ENCODE assay signal across 22 cellular contexts in genomic region chr2:146561996-146562395, GRCh38.
A peak's percentile ranks its signal among the peaks of the same experiment; 100 is the strongest.
DNase-seq lines count a peak whose midpoint lies in the region; ATAC-seq, FAIRE-seq and TF ChIP-seq lines count a peak whose summit lies in the region.
"Had no signal": no experiment of that assay in that cellular context is flagged by ENCODE, and none has a peak within 500 bp of the region (broad histone marks: within the 10 kb centered on the region; RNA-seq: fewer than 3 reads in every experiment).

No MANE protein-coding gene starts in this region.

- H3K9me3 ChIP-seq in HCT116 (ENCODE audit: control insufficient read depth in 1 of 2, insufficient read depth in 1 of 2, low read depth in 1 of 2, low read length in 2 of 2): no peaks in the 10 kb centered on the region
- H3K9me3 ChIP-seq in H1 (ENCODE audit: insufficient read depth in 2 of 2, low read depth in 1 of 2, low read length in 1 of 2): peaks cover 0 to 1% of the 10 kb centered on the region in 2 experiments; a peak in 1 of 4 replicates
- H3K9me3 ChIP-seq: A549; BE2C; BLaER1 treated with 17β-estradiol and CSF1 and Interleukin-3, amounts not matched to agents 10 nM and 100 nM; HAP-1 had no signal

- no peak overlapping the region for H4K8ac ChIP-seq in H1 (ENCODE audit: extremely low read depth, insufficient read depth, low read length)

- CTCF ChIA-PET in HCT116 (lab: Charles Lee) (interaction anchor here (1.5 kb wide), 1 partner anchor 9 kb away, joined by 3 read pairs; no protein-coding TSS in a partner anchor), H1 (lab: Charles Lee; ENCODE audit: partially characterized antibody) (interaction anchor here (0.7 kb wide), 1 partner anchor 816 kb away, joined by 4 read pairs; no protein-coding TSS in a partner anchor)

- H3K4me1 Mint-ChIP-seq in GM23338: peaks cover 10% of the 10 kb centered on the region
- no peaks in the 10 kb centered on the region for H3K4me1 Mint-ChIP-seq in activated T-cell treated with anti-CD3 and anti-CD28 coated beads, Interleukin-2, amount 50 U/mL, for 24 hours (ENCODE audit: low read depth)
- H3K4me1 Mint-ChIP-seq: CD14-positive monocyte; CD8-positive, alpha-beta memory T cell had no signal

- peaks cover 7% of the 10 kb centered on the region; the same call in 1 of the 3 replicates for H3K9me3 Mint-ChIP-seq in GM23338
- H3K9me3 Mint-ChIP-seq in activated T-cell treated with anti-CD3 and anti-CD28 coated beads, Interleukin-2, amount 50 U/mL, for 24 hours: no peaks in the 10 kb centered on the region
- H3K9me3 Mint-ChIP-seq: CD4-positive, alpha-beta T cell had no signal

- H3K27ac Mint-ChIP-seq in GM23338: peak overlapping the region; percentile 91
- no peak overlapping the region for H3K27ac Mint-ChIP-seq in activated T-cell treated with anti-CD3 and anti-CD28 coated beads, Interleukin-2, amount 50 U/mL, for 24 hours
- H3K27ac Mint-ChIP-seq: CD14-positive monocyte; CD4-positive, alpha-beta T cell; CD8-positive, alpha-beta memory T cell had no signal

- H3F3A ChIP-seq in GM23338 (replicated peaks; ENCODE audit: low read depth): no peaks in the 10 kb centered on the region

- TF ChIP-seq CTCF in GM23338 (conservative IDR thresholded peaks at IDR 0.05; ENCODE audit: low read depth in 2 of 2) (no peak), HCT116 (IDR thresholded peaks at IDR 0.05 in 2 of 3, conservative IDR thresholded peaks at IDR 0.05 in 1 of 3; ENCODE audit: borderline replicate concordance in 1 of 3, insufficient read depth in 1 of 3, low read depth in 2 of 3, low read length in 2 of 3) (no peak), H1 (IDR thresholded peaks at IDR 0.05; ENCODE audit: control extremely low read depth in 1 of 3, insufficient read depth in 1 of 3, low read depth in 1 of 3, low read length in 3 of 3) (no peak)

- FAIRE-seq in H1 (lab: Jason Lieb, UNC): no peak
- FAIRE-seq: A549, D721Med, GM12878 had no signal

- H3K79me1 ChIP-seq in H1 (ENCODE audit: low read depth, low read length): no peaks in the 10 kb centered on the region

- H2BK12ac ChIP-seq in H1 (ENCODE audit: low read depth, low read length): no peak overlapping the region

- H2AFZ ChIP-seq in GM23338: no peak overlapping the region
- peak overlapping the region; percentile 49 for H2AFZ ChIP-seq in HCT116 (ENCODE audit: low read depth, low read length, poor library complexity, severe bottlenecking)
- H2AFZ ChIP-seq in H1 (ENCODE audit: low read length): no peak overlapping the region

- no peaks in the 10 kb centered on the region for H3K23me2 ChIP-seq in H1 (ENCODE audit: low read depth, low read length)

- H3K18ac ChIP-seq in H1 (ENCODE audit: extremely low read depth, low read length): no peak overlapping the region

- H3K14ac ChIP-seq in H1 (ENCODE audit: insufficient read length): no peak overlapping the region

- DNase-seq in GM23338 (ENCODE audit: low spot score) (no peak), HCT116 (ENCODE audit: low read depth, low spot score) (no peak), H1 (ENCODE audit: low read depth in 1 of 2, low spot score in 2 of 2) (no peak)
- no peak for DNase-seq in activated T-cell treated with anti-CD3 and anti-CD28 coated beads, Interleukin-2, amount 50 U/mL, for 24 hours
- DNase-seq: 8988T; ACHN; AML-193; BE2C; CD4-positive, alpha-beta T cell; CD8-positive, alpha-beta memory T cell; DMS 273 treated with DMSO at 0.1 percent for 48 hours; DMS79; EL; GDM1 had no signal

- H3K36me3 ChIP-seq in GM23338 (ENCODE audit: insufficient read depth): no peaks in the 10 kb centered on the region
- H3K36me3 ChIP-seq in HCT116 (ENCODE audit: control insufficient read depth in 1 of 2, insufficient read depth in 2 of 2, low read length in 2 of 2): no peaks in the 10 kb centered on the region
- no peaks in the 10 kb centered on the region for H3K36me3 ChIP-seq in H1 (ENCODE audit: control insufficient read depth in 2 of 4, insufficient read depth in 4 of 4, low read length in 3 of 4)
- H3K36me3 ChIP-seq: BE2C; BLaER1 treated with 17β-estradiol and CSF1 and Interleukin-3, amounts not matched to agents 10 nM and 100 nM; HAP-1 had no signal

- POLR2A ChIA-PET in HCT116 (lab: Charles Lee) (no interaction called here), H1 (lab: Charles Lee; ENCODE audit: partially characterized antibody) (interaction anchor here (0.6 to 1.8 kb wide), 4 partner anchors 18 to 156 kb away, joined by 3 to 18 read pairs (median 3); no protein-coding TSS in a partner anchor)

- H3K4ac ChIP-seq in H1 (replicated peaks; ENCODE audit: insufficient read length, low read depth, low read length): no peak overlapping the region

- H3K79me2 ChIP-seq in GM23338 (replicated peaks; ENCODE audit: insufficient read depth): no peaks in the 10 kb centered on the region
- no peaks in the 10 kb centered on the region for H3K79me2 ChIP-seq in HCT116 (ENCODE audit: insufficient read depth, low read length)
- H3K79me2 ChIP-seq in H1 (ENCODE audit: control insufficient read depth in 1 of 2, insufficient read depth in 2 of 2, low read length in 2 of 2): no peaks in the 10 kb centered on the region

- H3K9me2 ChIP-seq in GM23338 (ENCODE audit: insufficient read depth) (no peaks in the 10 kb centered on the region), HCT116 (ENCODE audit: insufficient read depth) (no peaks in the 10 kb centered on the region)

- no peaks in the 10 kb centered on the region for H4K20me1 ChIP-seq in GM23338 (replicated peaks; ENCODE audit: insufficient read depth)
- no peaks in the 10 kb centered on the region for H4K20me1 ChIP-seq in HCT116 (ENCODE audit: insufficient read depth)
- no peaks in the 10 kb centered on the region for H4K20me1 ChIP-seq in H1 (replicated peaks in 1 of 2; ENCODE audit: control insufficient read depth in 1 of 2, insufficient read depth in 2 of 2, low read length in 2 of 2)
- H4K20me1 ChIP-seq: BLaER1 treated with 17β-estradiol and CSF1 and Interleukin-3, amounts not matched to agents 10 nM and 100 nM had no signal

- no peak overlapping the region for H3K27ac ChIP-seq in GM23338 (ENCODE audit: low read depth)
- H3K27ac ChIP-seq in HCT116 (ENCODE audit: low read depth, low read length): no peak overlapping the region
- no peak overlapping the region for H3K27ac ChIP-seq in H1 (ENCODE audit: low read depth, low read length)
- H3K27ac ChIP-seq: A549; BLaER1 treated with 17β-estradiol and CSF1 and Interleukin-3, amounts not matched to agents 10 nM and 100 nM had no signal

- ATAC-seq in GM23338: no peak
- ATAC-seq in HCT116: no peak
- no peak for ATAC-seq in GM21737 (IDR thresholded peaks at IDR 0.05; ENCODE audit: unreplicated experiment)
- ATAC-seq in GM18511 (IDR thresholded peaks at IDR 0.05; ENCODE audit: unreplicated experiment): no peak
- ATAC-seq: A549, GM12878 had no signal

- RAD21 ChIA-PET in HCT116 (lab: Charles Lee; ENCODE audit: low non-redundant PET in 1 of 2, low total read pairs in 2 of 2, uncharacterized antibody in 2 of 2, unreplicated experiment in 2 of 2): no interaction called here

- H3K4me2 ChIP-seq in GM23338: no peak overlapping the region
- no peak overlapping the region for H3K4me2 ChIP-seq in HCT116 (ENCODE audit: low read length)
- no peak overlapping the region for H3K4me2 ChIP-seq in H1 (ENCODE audit: insufficient read depth in 1 of 2, low read depth in 2 of 2, low read length in 2 of 2)
- H3K4me2 ChIP-seq: A549; BLaER1 treated with 17β-estradiol and CSF1 and Interleukin-3, amounts not matched to agents 10 nM and 100 nM had no signal

- H2BK20ac ChIP-seq in H1 (ENCODE audit: low read length): no peak overlapping the region; the same call in 1 of the 2 replicates

- no peak overlapping the region for H4K5ac ChIP-seq in H1 (ENCODE audit: insufficient read length, low read depth, low read length)

- no peaks in the 10 kb centered on the region for H3K4me1 ChIP-seq in GM23338 (ENCODE audit: insufficient read depth)
- H3K4me1 ChIP-seq in HCT116 (ENCODE audit: control insufficient read depth in 1 of 2, insufficient read depth in 2 of 2, low read length in 2 of 2): no peaks in the 10 kb centered on the region
- H3K4me1 ChIP-seq in H1 (replicated peaks in 1 of 4; ENCODE audit: control insufficient read depth in 3 of 4, insufficient read depth in 4 of 4, low read length in 3 of 4): no peaks in the 10 kb centered on the region
- H3K4me1 ChIP-seq: A549; BE2C; BLaER1 treated with 17β-estradiol and CSF1 and Interleukin-3, amounts not matched to agents 10 nM and 100 nM; HAP-1 had no signal

- H2BK120ac ChIP-seq in H1 (replicated peaks; ENCODE audit: low read depth, low read length): peak overlapping the region; percentile 83

- H3K4me3 Mint-ChIP-seq in GM23338: no peak overlapping the region
- no peak overlapping the region for H3K4me3 Mint-ChIP-seq in activated T-cell treated with anti-CD3 and anti-CD28 coated beads, Interleukin-2, amount 50 U/mL, for 24 hours
- H3K4me3 Mint-ChIP-seq: CD14-positive monocyte; CD4-positive, alpha-beta T cell; CD8-positive, alpha-beta memory T cell had no signal

- no peak overlapping the region for H2BK15ac ChIP-seq in H1 (ENCODE audit: low read length)

- H3K4me3 ChIP-seq in GM23338: no peak overlapping the region
- H3K4me3 ChIP-seq in HCT116 (replicated peaks in 1 of 2; ENCODE audit: low read depth in 1 of 2, low read length in 2 of 2): no peak overlapping the region
- no peak overlapping the region for H3K4me3 ChIP-seq in H1 (ENCODE audit: extremely low read depth in 1 of 4, insufficient read depth in 2 of 4, low read depth in 3 of 4, low read length in 4 of 4)
- H3K4me3 ChIP-seq: A549; BLaER1 treated with 17β-estradiol and CSF1 and Interleukin-3, amounts not matched to agents 10 nM and 100 nM; GM12878; HAP-1 had no signal

- TF ChIP-seq RAD21 in HCT116 (IDR thresholded peaks at IDR 0.05; ENCODE audit: low read depth): no peak
- no peak for TF ChIP-seq RAD21 in H1 (IDR thresholded peaks at IDR 0.05 in 1 of 2, conservative IDR thresholded peaks at IDR 0.05 in 1 of 2; ENCODE audit: low read depth in 2 of 2, low read length in 2 of 2)

- H3K27me3 Mint-ChIP-seq in GM23338 (ENCODE audit: insufficient read depth, low read depth, poor library complexity): no peaks in the 10 kb centered on the region
- H3K27me3 Mint-ChIP-seq in activated T-cell treated with anti-CD3 and anti-CD28 coated beads, Interleukin-2, amount 50 U/mL, for 24 hours: no peaks in the 10 kb centered on the region
- H3K27me3 Mint-ChIP-seq: CD4-positive, alpha-beta T cell; CD8-positive, alpha-beta memory T cell had no signal

- H3K36me3 Mint-ChIP-seq in GM23338 (ENCODE audit: low read depth): peaks cover 12% of the 10 kb centered on the region; the same call in 2 of the 3 replicates
- no peaks in the 10 kb centered on the region for H3K36me3 Mint-ChIP-seq in activated T-cell treated with anti-CD3 and anti-CD28 coated beads, Interleukin-2, amount 50 U/mL, for 24 hours (ENCODE audit: low read depth)
- H3K36me3 Mint-ChIP-seq: CD14-positive monocyte; CD8-positive, alpha-beta memory T cell had no signal

- TF ChIP-seq EP300 in H1 (IDR thresholded peaks at IDR 0.05; ENCODE audit: borderline replicate concordance in 1 of 2, low read depth in 2 of 2, low read length in 2 of 2): no peak

- 100% methylated on average over 1 of the region's 1 CpG; no CpG with 5 or more reads in 1 of the 2 experiments for WGBS in H1 (ENCODE audit: extremely low coverage in 1 of 2, insufficient coverage in 1 of 2, insufficient read length in 1 of 2, insufficient replicate concordance in 2 of 2, low coverage in 1 of 2, low lambda C conversion rate in 2 of 2, missing lambda C conversion rate in 1 of 2), 2 experiments

- no peak overlapping the region for H2BK5ac ChIP-seq in H1 (ENCODE audit: low read depth, low read length)

- no peak overlapping the region for H4K91ac ChIP-seq in H1 (replicated peaks; ENCODE audit: insufficient read length, low read length)

- H3K56ac ChIP-seq in H1 (replicated peaks; ENCODE audit: insufficient read length, low read depth, low read length): no peak overlapping the region

- no peaks in the 10 kb centered on the region for H3K27me3 ChIP-seq in GM23338 (ENCODE audit: insufficient read depth)
- no peaks in the 10 kb centered on the region for H3K27me3 ChIP-seq in HCT116 (ENCODE audit: insufficient read depth, low read length)
- no peaks in the 10 kb centered on the region for H3K27me3 ChIP-seq in H1 (replicated peaks in 1 of 4; ENCODE audit: control insufficient read depth in 3 of 4, extremely low read depth in 1 of 4, insufficient read depth in 3 of 4, low read length in 3 of 4)
- H3K27me3 ChIP-seq: BE2C; BLaER1 treated with 17β-estradiol and CSF1 and Interleukin-3, amounts not matched to agents 10 nM and 100 nM had no signal

- H3K9ac ChIP-seq in HCT116 (ENCODE audit: low read length): no peak overlapping the region
- H3K9ac ChIP-seq in H1 (replicated peaks in 1 of 4; ENCODE audit: extremely low read depth in 1 of 4, low read depth in 3 of 4, low read length in 3 of 4): no peak overlapping the region
- H3K9ac ChIP-seq: BLaER1 treated with 17β-estradiol and CSF1 and Interleukin-3, amounts not matched to agents 10 nM and 100 nM had no signal

- BruUV-seq in HCT116 (replicated peaks; lab: Mats Ljungman, UMichigan): no TSS peak

- no peak overlapping the region for H2AK5ac ChIP-seq in H1 (ENCODE audit: low read depth, low read length)

- H3K23ac ChIP-seq in H1 (ENCODE audit: insufficient read length): no peak overlapping the region

- intact Hi-C loops in HCT116 (cut with micrococcal nuclease): no loop called here

- TF ChIP-seq POLR2A in HCT116 (IDR thresholded peaks at IDR 0.05; ENCODE audit: borderline replicate concordance, extremely low read depth, insufficient read depth, insufficient read length) (no peak), H1 (IDR thresholded peaks at IDR 0.05; ENCODE audit: control extremely low read depth in 1 of 2, low read depth in 2 of 2, low read length in 2 of 2) (peak in 1 of 2 experiments; percentile 69; a peak in 2 of 3 replicates)
